ENCODE assay signal across 8 cellular contexts in the genomic region with DNA sequence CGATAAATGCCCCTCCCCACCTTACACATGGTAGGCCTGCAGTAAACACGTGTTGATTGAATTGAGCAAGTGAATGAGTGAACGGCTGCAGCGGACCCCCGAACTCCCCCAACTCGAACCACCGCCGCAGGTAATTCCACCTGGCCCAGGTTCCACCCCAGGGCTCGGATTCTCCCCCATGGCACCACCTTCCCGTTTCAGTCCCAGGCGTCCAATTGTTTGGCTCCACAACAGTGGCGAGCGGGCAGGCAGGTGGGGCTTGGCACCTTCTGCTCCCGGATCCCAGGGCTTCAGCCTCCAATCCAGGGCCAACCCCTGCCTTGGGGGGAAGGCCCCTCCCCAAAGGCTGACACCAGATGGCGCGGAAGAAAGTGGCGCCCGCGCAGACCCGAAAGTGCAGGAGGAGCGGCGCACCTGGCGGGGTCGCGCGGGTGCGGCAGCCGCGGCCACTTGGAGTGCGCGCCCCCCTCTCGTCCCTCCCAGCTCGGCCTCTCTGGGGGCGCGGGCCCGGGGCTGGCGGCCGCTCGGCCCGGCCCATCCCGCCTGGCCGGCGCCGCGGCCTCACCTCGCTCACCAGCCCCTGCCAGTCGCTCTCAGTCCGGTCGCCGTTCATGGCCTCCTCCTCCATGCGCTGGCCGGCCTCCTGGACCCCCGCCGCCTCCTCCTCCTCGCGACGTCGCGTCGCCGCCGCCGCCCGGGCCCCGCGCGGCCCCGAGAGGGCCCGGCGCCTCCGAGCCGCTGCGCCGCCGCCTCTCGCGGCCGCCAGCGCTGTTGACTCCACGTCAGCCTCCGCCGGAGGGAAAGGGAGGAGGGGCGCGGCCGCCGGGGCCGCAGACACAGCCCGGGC. TPM values are rescaled to one million over a fixed set of nuclear protein-coding genes. Genes with fewer than 3 reads are reported as not detected.
DNase-seq lines count a peak whose midpoint lies in the region; ATAC-seq and TF ChIP-seq lines count a peak whose summit lies in the region.

TSS of gene CCDC149 (minus strand) at position 791 of the 847 bp plus-strand sequence. CDS start at position 613, 178 bp downstream.

- peaks cover 31% of the 10 kb centered on the region for H3K27me3 Mint-ChIP-seq in activated CD4-positive, alpha-beta T cell treated with anti-CD3 and anti-CD28 coated beads, Interleukin-2, amount 10 ng/mL, durations not matched to agents 24 days and 14 days
- H3K27me3 Mint-ChIP-seq in nephron (ENCODE audit: low read depth) = peaks cover 4% of the 10 kb centered on the region

- no peak for TF ChIP-seq CTCF in nephron (IDR thresholded peaks at IDR 0.05; ENCODE audit: unreplicated experiment in 3 of 3)

- H3K4me3 Mint-ChIP-seq in activated CD4-positive, alpha-beta T cell treated with anti-CD3 and anti-CD28 coated beads, Interleukin-2, amount 10 ng/mL, durations not matched to agents 24 days and 14 days = peak within 1 kb of the TSS; percentile 55
- H3K4me3 Mint-ChIP-seq in nephron = peak within 1 kb of the TSS; percentile 88 to 93 (median 89)

- no peaks in the 10 kb centered on the region for H3K4me1 Mint-ChIP-seq in activated CD4-positive, alpha-beta T cell treated with anti-CD3 and anti-CD28 coated beads, Interleukin-2, amount 10 ng/mL, durations not matched to agents 24 days and 14 days
- peaks cover 20% of the 10 kb centered on the region for H3K4me1 Mint-ChIP-seq in nephron

- peaks cover 3% of the 10 kb centered on the region for H3K9me3 Mint-ChIP-seq in activated CD4-positive, alpha-beta T cell treated with anti-CD3 and anti-CD28 coated beads, Interleukin-2, amount 10 ng/mL, durations not matched to agents 24 days and 14 days
- H3K9me3 Mint-ChIP-seq in activated naive CD4-positive, alpha-beta T cell treated with anti-CD3 and anti-CD28 coated beads, Interleukin-2, amount 50 U/mL, for 72 hours = peaks cover 8% of the 10 kb centered on the region in 2 donors
- H3K9me3 Mint-ChIP-seq in nephron = peaks cover 33% of the 10 kb centered on the region

- DNase-seq in activated CD4-positive, alpha-beta T cell treated with anti-CD3 and anti-CD28 coated beads, Interleukin-2, amount 10 ng/mL, durations not matched to agents 24 days and 14 days = peak; percentile 54
- DNase-seq in activated CD4-positive, alpha-beta T cell treated with anti-CD3 and anti-CD28 coated beads, Interleukin-2, amount 50 U/mL, for 48 hours = no peak
- DNase-seq in NCI-H2081 (lab: John Stamatoyannopoulos, UW) (peak; percentile 96 to 98), glomerular endothelial cell (ENCODE audit: extremely low read depth, low read depth, low spot score) (no peak)
- peak in 1 of 2 donors; percentile 7 for DNase-seq in activated naive CD4-positive, alpha-beta T cell treated with anti-CD3 and anti-CD28 coated beads, Interleukin-2, amount 50 U/mL, for 72 hours (ENCODE audit: low spot score in 2 of 2)
- DNase-seq in stimulated activated CD4-positive, alpha-beta T cell treated with anti-CD3 and anti-CD28 coated beads, Interleukin-4, amount 100 ng/mL, for 1 hour = no peak

- H3K36me3 Mint-ChIP-seq in activated CD4-positive, alpha-beta T cell treated with anti-CD3 and anti-CD28 coated beads, Interleukin-2, amount 10 ng/mL, durations not matched to agents 24 days and 14 days (ENCODE audit: low read depth) = no peaks in the 10 kb centered on the region
- H3K36me3 Mint-ChIP-seq in activated naive CD4-positive, alpha-beta T cell treated with anti-CD3 and anti-CD28 coated beads, Interleukin-2, amount 50 U/mL, for 72 hours = peaks cover 18 to 20% of the 10 kb centered on the region in 2 donors
- H3K36me3 Mint-ChIP-seq in nephron (ENCODE audit: low read depth) = peaks cover 44% of the 10 kb centered on the region

- ATAC-seq in activated naive CD4-positive, alpha-beta T cell treated with anti-CD3 and anti-CD28 coated beads, Interleukin-2, amount 50 U/mL, for 72 hours = peak; percentile 36 to 67
- ATAC-seq in HG03139 (IDR thresholded peaks at IDR 0.05; ENCODE audit: unreplicated experiment) = no peak

- intact Hi-C loops in activated CD4-positive, alpha-beta T cell treated with anti-CD3 and anti-CD28 coated beads, Interleukin-2, amount 10 ng/mL, durations not matched to agents 24 days and 14 days (cut with micrococcal nuclease) = no loop called here

- H3K27ac Mint-ChIP-seq in activated CD4-positive, alpha-beta T cell treated with anti-CD3 and anti-CD28 coated beads, Interleukin-2, amount 10 ng/mL, durations not matched to agents 24 days and 14 days = no peak within 1 kb of the TSS
- H3K27ac Mint-ChIP-seq in activated naive CD4-positive, alpha-beta T cell treated with anti-CD3 and anti-CD28 coated beads, Interleukin-2, amount 50 U/mL, for 72 hours = no peak within 1 kb of the TSS
- peak within 1 kb of the TSS; percentile 81 to 97 (median 93) for H3K27ac Mint-ChIP-seq in nephron

RNA-seq across cellular contexts. Expression of gene CCDC149, which starts in this region (rescaled TPM):
- total RNA-seq in activated CD4-positive, alpha-beta T cell treated with anti-CD3 and anti-CD28 coated beads, Interleukin-2, amount 10 ng/mL, durations not matched to agents 24 days and 14 days = not detected in 2 replicates
- under 1 TPM; 0.31 to 0.61 TPM for total RNA-seq in activated naive CD4-positive, alpha-beta T cell treated with anti-CD3 and anti-CD28 coated beads, Interleukin-2, amount 50 U/mL, for 72 hours
- total RNA-seq in glomerular endothelial cell = 7.7 and 11.6 TPM in 2 replicates

Comparison
In these comparisons a context has a peak if more than half of its experiments do, and no peak if none do; other contexts are left out.
1. Peak in DNase-seq in activated CD4-positive, alpha-beta T cell treated with anti-CD3 and anti-CD28 coated beads, Interleukin-2, amount 10 ng/mL, durations not matched to agents 24 days and 14 days; RNA of the gene not detected or under 1 TPM.
2. Peak in ATAC-seq in activated naive CD4-positive, alpha-beta T cell treated with anti-CD3 and anti-CD28 coated beads, Interleukin-2, amount 50 U/mL, for 72 hours; RNA of the gene not detected or under 1 TPM.
3. DNase-seq: peak in NCI-H2081 (2 of 2); none in activated CD4-positive, alpha-beta T cell treated with anti-CD3 and anti-CD28 coated beads, Interleukin-2, amount 50 U/mL, for 48 hours (0 of 2), glomerular endothelial cell (single experiment) and stimulated activated CD4-positive, alpha-beta T cell treated with anti-CD3 and anti-CD28 coated beads, Interleukin-4, amount 100 ng/mL, for 1 hour (single experiment).
4. H3K27ac Mint-ChIP-seq: peak in nephron (3 of 3); none in activated CD4-positive, alpha-beta T cell treated with anti-CD3 and anti-CD28 coated beads, Interleukin-2, amount 10 ng/mL, durations not matched to agents 24 days and 14 days (single experiment) and activated naive CD4-positive, alpha-beta T cell treated with anti-CD3 and anti-CD28 coated beads, Interleukin-2, amount 50 U/mL, for 72 hours (0 of 2).